In genomic region chr16:88444826-88445582, GRCh38 we compare ENCODE assay signal across 1 cellular context.
TF ChIP-seq lines count a peak whose summit lies in the region.

No MANE protein-coding gene starts in this region.

TF ChIP-seq in HepG2, 621 proteins besides CTCF, POLR2A, EP300 and RAD21 (continued from another document):
- TF ChIP-seq, protein P1, sequence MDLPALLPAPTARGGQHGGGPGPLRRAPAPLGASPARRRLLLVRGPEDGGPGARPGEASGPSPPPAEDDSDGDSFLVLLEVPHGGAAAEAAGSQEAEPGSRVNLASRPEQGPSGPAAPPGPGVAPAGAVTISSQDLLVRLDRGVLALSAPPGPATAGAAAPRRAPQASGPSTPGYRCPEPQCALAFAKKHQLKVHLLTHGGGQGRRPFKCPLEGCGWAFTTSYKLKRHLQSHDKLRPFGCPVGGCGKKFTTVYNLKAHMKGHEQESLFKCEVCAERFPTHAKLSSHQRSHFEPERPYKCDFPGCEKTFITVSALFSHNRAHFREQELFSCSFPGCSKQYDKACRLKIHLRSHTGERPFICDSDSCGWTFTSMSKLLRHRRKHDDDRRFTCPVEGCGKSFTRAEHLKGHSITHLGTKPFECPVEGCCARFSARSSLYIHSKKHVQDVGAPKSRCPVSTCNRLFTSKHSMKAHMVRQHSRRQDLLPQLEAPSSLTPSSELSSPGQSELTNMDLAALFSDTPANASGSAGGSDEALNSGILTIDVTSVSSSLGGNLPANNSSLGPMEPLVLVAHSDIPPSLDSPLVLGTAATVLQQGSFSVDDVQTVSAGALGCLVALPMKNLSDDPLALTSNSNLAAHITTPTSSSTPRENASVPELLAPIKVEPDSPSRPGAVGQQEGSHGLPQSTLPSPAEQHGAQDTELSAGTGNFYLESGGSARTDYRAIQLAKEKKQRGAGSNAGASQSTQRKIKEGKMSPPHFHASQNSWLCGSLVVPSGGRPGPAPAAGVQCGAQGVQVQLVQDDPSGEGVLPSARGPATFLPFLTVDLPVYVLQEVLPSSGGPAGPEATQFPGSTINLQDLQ (CRISPR knock-in tag; IDR thresholded peaks at IDR 0.05) = no peak
- TF ChIP-seq ZNF549 (CRISPR knock-in tag; IDR thresholded peaks at IDR 0.05) (no peak), ZFP36 (IDR thresholded peaks at IDR 0.05; ENCODE audit: borderline replicate concordance, low read depth, low read length, partially characterized antibody) (no peak), ZNF768 (CRISPR knock-in tag; IDR thresholded peaks at IDR 0.05) (no peak), HOXA3 (CRISPR knock-in tag; IDR thresholded peaks at IDR 0.05) (peak; percentile 44; the same call in 1 of the 2 replicates), KDM6A (CRISPR knock-in tag; IDR thresholded peaks at IDR 0.05; ENCODE audit: low read depth) (no peak), ZNF296 (CRISPR knock-in tag; conservative IDR thresholded peaks at IDR 0.05) (no peak), ZNF17 (CRISPR knock-in tag; IDR thresholded peaks at IDR 0.05) (no peak), HNRNPL (IDR thresholded peaks at IDR 0.05; ENCODE audit: low read depth, low read length) (0 out of 2 replicates have a peak, but pooled peaks have one; percentile 2), HIC2 (CRISPR knock-in tag; IDR thresholded peaks at IDR 0.05; ENCODE audit: low read depth) (0 out of 2 replicates have a peak, but pooled peaks have one; percentile 38), PCBP2 (optimal IDR thresholded peaks at IDR 0.05; ENCODE audit: low read depth, low read length, poor library complexity, severe bottlenecking) (no peak), MBD4 (IDR thresholded peaks at IDR 0.05; ENCODE audit: borderline replicate concordance, low read length) (no peak), ADNP (CRISPR knock-in tag; IDR thresholded peaks at IDR 0.05) (0 out of 2 replicates have a peak, but pooled peaks have one; percentile 19), ATAD3A (CRISPR knock-in tag; IDR thresholded peaks at IDR 0.05) (no peak), KMT2A (CRISPR knock-in tag; IDR thresholded peaks at IDR 0.05) (no peak), ZNF207 (IDR thresholded peaks at IDR 0.05; ENCODE audit: borderline replicate concordance) (no peak), GLI4 (CRISPR knock-in tag; IDR thresholded peaks at IDR 0.05; ENCODE audit: borderline replicate concordance) (no peak), ZNF629 (CRISPR knock-in tag; conservative IDR thresholded peaks at IDR 0.05) (peak; percentile 88), ZFP82 (CRISPR knock-in tag; IDR thresholded peaks at IDR 0.05; ENCODE audit: borderline replicate concordance) (no peak), HDAC1 (CRISPR knock-in tag; IDR thresholded peaks at IDR 0.05) (0 out of 2 replicates have a peak, but pooled peaks have one; percentile 14), KAT8 (CRISPR knock-in tag; IDR thresholded peaks at IDR 0.05) (no peak), ZNF703 (CRISPR knock-in tag; IDR thresholded peaks at IDR 0.05; ENCODE audit: borderline replicate concordance) (0 out of 2 replicates have a peak, but pooled peaks have one; percentile 18), ZNF883 (CRISPR knock-in tag; IDR thresholded peaks at IDR 0.05; ENCODE audit: not compliant biosample characterization) (no peak), CBFB (CRISPR knock-in tag; IDR thresholded peaks at IDR 0.05) (no peak), ZNF24 (IDR thresholded peaks at IDR 0.05) (no peak), ZNF382 (CRISPR knock-in tag; IDR thresholded peaks at IDR 0.05; ENCODE audit: borderline replicate concordance) (no peak), KDM1A (CRISPR knock-in tag; IDR thresholded peaks at IDR 0.05) (peak; percentile 27; the same call in 1 of the 2 replicates), ZBTB38 (CRISPR knock-in tag; IDR thresholded peaks at IDR 0.05) (peak; percentile 44; the same call in 1 of the 2 replicates), ZNF484 (CRISPR knock-in tag; IDR thresholded peaks at IDR 0.05; ENCODE audit: borderline replicate concordance, low read depth) (no peak)
- TF ChIP-seq, protein P2, sequence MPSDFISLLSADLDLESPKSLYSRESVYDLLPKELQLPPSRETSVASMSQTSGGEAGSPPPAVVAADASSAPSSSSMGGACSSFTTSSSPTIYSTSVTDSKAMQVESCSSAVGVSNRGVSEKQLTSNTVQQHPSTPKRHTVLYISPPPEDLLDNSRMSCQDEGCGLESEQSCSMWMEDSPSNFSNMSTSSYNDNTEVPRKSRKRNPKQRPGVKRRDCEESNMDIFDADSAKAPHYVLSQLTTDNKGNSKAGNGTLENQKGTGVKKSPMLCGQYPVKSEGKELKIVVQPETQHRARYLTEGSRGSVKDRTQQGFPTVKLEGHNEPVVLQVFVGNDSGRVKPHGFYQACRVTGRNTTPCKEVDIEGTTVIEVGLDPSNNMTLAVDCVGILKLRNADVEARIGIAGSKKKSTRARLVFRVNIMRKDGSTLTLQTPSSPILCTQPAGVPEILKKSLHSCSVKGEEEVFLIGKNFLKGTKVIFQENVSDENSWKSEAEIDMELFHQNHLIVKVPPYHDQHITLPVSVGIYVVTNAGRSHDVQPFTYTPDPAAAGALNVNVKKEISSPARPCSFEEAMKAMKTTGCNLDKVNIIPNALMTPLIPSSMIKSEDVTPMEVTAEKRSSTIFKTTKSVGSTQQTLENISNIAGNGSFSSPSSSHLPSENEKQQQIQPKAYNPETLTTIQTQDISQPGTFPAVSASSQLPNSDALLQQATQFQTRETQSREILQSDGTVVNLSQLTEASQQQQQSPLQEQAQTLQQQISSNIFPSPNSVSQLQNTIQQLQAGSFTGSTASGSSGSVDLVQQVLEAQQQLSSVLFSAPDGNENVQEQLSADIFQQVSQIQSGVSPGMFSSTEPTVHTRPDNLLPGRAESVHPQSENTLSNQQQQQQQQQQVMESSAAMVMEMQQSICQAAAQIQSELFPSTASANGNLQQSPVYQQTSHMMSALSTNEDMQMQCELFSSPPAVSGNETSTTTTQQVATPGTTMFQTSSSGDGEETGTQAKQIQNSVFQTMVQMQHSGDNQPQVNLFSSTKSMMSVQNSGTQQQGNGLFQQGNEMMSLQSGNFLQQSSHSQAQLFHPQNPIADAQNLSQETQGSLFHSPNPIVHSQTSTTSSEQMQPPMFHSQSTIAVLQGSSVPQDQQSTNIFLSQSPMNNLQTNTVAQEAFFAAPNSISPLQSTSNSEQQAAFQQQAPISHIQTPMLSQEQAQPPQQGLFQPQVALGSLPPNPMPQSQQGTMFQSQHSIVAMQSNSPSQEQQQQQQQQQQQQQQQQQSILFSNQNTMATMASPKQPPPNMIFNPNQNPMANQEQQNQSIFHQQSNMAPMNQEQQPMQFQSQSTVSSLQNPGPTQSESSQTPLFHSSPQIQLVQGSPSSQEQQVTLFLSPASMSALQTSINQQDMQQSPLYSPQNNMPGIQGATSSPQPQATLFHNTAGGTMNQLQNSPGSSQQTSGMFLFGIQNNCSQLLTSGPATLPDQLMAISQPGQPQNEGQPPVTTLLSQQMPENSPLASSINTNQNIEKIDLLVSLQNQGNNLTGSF (CRISPR knock-in tag; IDR thresholded peaks at IDR 0.05) = no peak
- TF ChIP-seq, protein P3, sequence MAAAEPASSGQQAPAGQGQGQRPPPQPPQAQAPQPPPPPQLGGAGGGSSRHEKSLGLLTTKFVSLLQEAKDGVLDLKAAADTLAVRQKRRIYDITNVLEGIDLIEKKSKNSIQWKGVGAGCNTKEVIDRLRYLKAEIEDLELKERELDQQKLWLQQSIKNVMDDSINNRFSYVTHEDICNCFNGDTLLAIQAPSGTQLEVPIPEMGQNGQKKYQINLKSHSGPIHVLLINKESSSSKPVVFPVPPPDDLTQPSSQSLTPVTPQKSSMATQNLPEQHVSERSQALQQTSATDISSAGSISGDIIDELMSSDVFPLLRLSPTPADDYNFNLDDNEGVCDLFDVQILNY (CRISPR knock-in tag; conservative IDR thresholded peaks at IDR 0.05) = no peak
